ENCODE assay signal across 8 cellular contexts in genomic region chr17:18225562-18226283, GRCh38.
DNase-seq lines count a peak whose midpoint lies in the region; ATAC-seq and TF ChIP-seq lines count a peak whose summit lies in the region.

Gene LLGL1 (plus strand): TSS chr17:18225635. CDS start chr17:18225683, 48 bp downstream.

- H3K27me3 Mint-ChIP-seq in stimulated activated naive CD8-positive, alpha-beta T cell treated with anti-CD3 and anti-CD28 coated beads, Interleukin-15, amount 100 ng/mL, for 72 hours, result no peaks in the 10 kb centered on the region

- peaks cover 40% of the 10 kb centered on the region for H3K4me1 Mint-ChIP-seq in stimulated activated naive CD8-positive, alpha-beta T cell treated with anti-CD3 and anti-CD28 coated beads, Interleukin-15, amount 100 ng/mL, for 72 hours

- in situ Hi-C loops in astrocyte of the spinal cord (cut with HindIII; ENCODE audit: low sequenced_read_pairs), result no loop called here

- H3K27me3 ChIP-seq in layer of hippocampus (ENCODE audit: control insufficient read depth, insufficient read depth, low read length), result no peaks in the 10 kb centered on the region

- peak within 1 kb of the TSS; percentile 95 for H3K4me3 Mint-ChIP-seq in stimulated activated naive CD8-positive, alpha-beta T cell treated with anti-CD3 and anti-CD28 coated beads, Interleukin-15, amount 100 ng/mL, for 72 hours

- H3K9me3 Mint-ChIP-seq in stimulated activated naive CD8-positive, alpha-beta T cell treated with anti-CD3 and anti-CD28 coated beads, Interleukin-15, amount 100 ng/mL, for 72 hours, result no peaks in the 10 kb centered on the region

- peak within 1 kb of the TSS; percentile 33 for H3K27ac ChIP-seq in C4-2B
- H3K27ac ChIP-seq in layer of hippocampus (ENCODE audit: low read depth, low read length), result peak within 1 kb of the TSS; percentile 97

- H3K4me3 ChIP-seq in astrocyte of the spinal cord (ENCODE audit: low read depth, low read length), result peak within 1 kb of the TSS; percentile 92

- DNase-seq in Kasumi-1 (lab: John Stamatoyannopoulos, UW) (peak; percentile 1 to 2), astrocyte of the spinal cord (ENCODE audit: low read depth, low spot score) (peak; percentile 7), COR-L47 (lab: John Stamatoyannopoulos, UW) (no peak), HuH-7.5 (ENCODE audit: low spot score) (no peak)
- peak in 1 of 2 donors; percentile 30 for DNase-seq in stimulated activated naive CD8-positive, alpha-beta T cell treated with anti-CD3 and anti-CD28 coated beads, Interleukin-15, amount 100 ng/mL, for 72 hours

- ATAC-seq in GM19397 (IDR thresholded peaks at IDR 0.05; ENCODE audit: unreplicated experiment), result peak; percentile 20
- ATAC-seq in stimulated activated naive CD8-positive, alpha-beta T cell treated with anti-CD3 and anti-CD28 coated beads, Interleukin-15, amount 100 ng/mL, for 72 hours, result peak; percentile 7

- TF ChIP-seq CTCF in C4-2B (conservative IDR thresholded peaks at IDR 0.05) (no peak), astrocyte of the spinal cord (IDR thresholded peaks at IDR 0.05; ENCODE audit: low read depth, low read length) (no peak)

- peak within 1 kb of the TSS; percentile 50 to 88 for H3K27ac Mint-ChIP-seq in stimulated activated naive CD8-positive, alpha-beta T cell treated with anti-CD3 and anti-CD28 coated beads, Interleukin-15, amount 100 ng/mL, for 72 hours

Comparison
In these comparisons a context has a peak if more than half of its experiments do, and no peak if none do; other contexts are left out.
1. DNase-seq: peak in Kasumi-1 (2 of 2) and astrocyte of the spinal cord (single experiment); none in COR-L47 (single experiment) and HuH-7.5 (single experiment).